ENCODE assay signal across 9 cellular contexts in the genomic region with DNA sequence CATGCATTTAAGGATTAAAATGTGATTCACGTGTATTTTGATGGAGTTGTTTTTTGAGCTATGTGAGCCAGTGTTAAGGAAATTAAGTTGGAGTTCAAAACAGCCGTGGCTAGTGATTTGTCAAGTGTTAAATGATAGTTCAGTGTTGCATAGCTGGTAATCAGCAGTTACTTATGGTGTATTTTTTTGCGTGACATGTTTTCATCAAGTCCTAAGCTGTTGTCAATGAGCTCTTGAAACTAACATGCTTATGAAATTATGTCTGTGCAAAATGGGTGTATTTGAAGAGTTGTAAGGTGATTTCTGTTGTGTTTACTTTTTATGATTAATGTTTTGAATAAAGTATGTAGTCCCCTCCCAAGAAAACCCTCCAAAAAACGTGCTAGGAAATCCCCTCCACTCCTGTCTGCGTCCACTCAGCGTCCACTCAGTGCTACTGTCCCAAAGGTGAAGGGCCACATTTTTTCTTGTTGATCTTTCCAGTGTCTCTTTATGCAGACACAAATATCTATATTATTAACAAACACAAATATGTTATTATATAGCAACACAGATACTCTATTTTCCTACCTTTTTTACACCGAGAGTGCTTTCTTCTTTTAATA. TPM values are rescaled to one million over a fixed set of nuclear protein-coding genes. Genes with fewer than 3 reads are reported as not detected.
DNase-seq lines count a peak whose midpoint lies in the region; ATAC-seq and TF ChIP-seq lines count a peak whose summit lies in the region.
"Had no signal": no experiment of that assay in that cellular context is flagged by ENCODE, and none has a peak within 500 bp of the region (broad histone marks: within the 10 kb centered on the region; RNA-seq: fewer than 3 reads in every experiment).

No MANE protein-coding gene starts in this region.

- H3K4me1 ChIP-seq in sigmoid colon = peaks cover 0 to 65% (median 39%) of the 10 kb centered on the region in 4 donors

- H3K9me3 ChIP-seq in sigmoid colon = no peaks in the 10 kb centered on the region

- no peak for TF ChIP-seq POLR2A in NB4 (IDR thresholded peaks at IDR 0.05; ENCODE audit: extremely low read depth, insufficient read length)
- no peak for TF ChIP-seq POLR2A in sigmoid colon (IDR thresholded peaks at IDR 0.05)

- TF ChIP-seq CTCF in NB4 (IDR thresholded peaks at IDR 0.05; ENCODE audit: low read depth, low read length) (no peak), epithelial cell of proximal tubule (conservative IDR thresholded peaks at IDR 0.05; ENCODE audit: low read depth, low read length) (no peak), sigmoid colon (IDR thresholded peaks at IDR 0.05) (no peak)

- intact Hi-C loops in sigmoid colon (cut with DNase I) = loop anchor here (5.0 kb wide), 1 partner anchor 218 kb away; no protein-coding TSS in a partner anchor

- ATAC-seq in left lobe of liver (no peak), HG03039 (IDR thresholded peaks at IDR 0.05; ENCODE audit: unreplicated experiment) (no peak), HG02759 (IDR thresholded peaks at IDR 0.05; ENCODE audit: unreplicated experiment) (no peak)

- peak overlapping the region; percentile 32 to 78 (median 65) for H3K27ac ChIP-seq in sigmoid colon

- 52 to 54% methylated on average over 7 of the region's 7 CpGs for WGBS in sigmoid colon, 2 donors

- peak; percentile 60 for DNase-seq in ELR (ENCODE audit: low read depth)
- no peak for DNase-seq in NB4 (ENCODE audit: low read depth)
- DNase-seq in epithelial cell of proximal tubule (ENCODE audit: low read depth) = no peak
- DNase-seq in sigmoid colon = no peak
- DNase-seq in left lobe of liver (ENCODE audit: low spot score) = no peak
- DNase-seq in dedifferentiated amniotic fluid mesenchymal stem cell (ENCODE audit: extremely low spot score) = no peak
- DNase-seq: NCI-H1930 had no signal

- no peaks in the 10 kb centered on the region for H3K27me3 ChIP-seq in sigmoid colon

- no peaks in the 10 kb centered on the region for H3K36me3 ChIP-seq in sigmoid colon

- TF ChIP-seq EP300 in sigmoid colon (IDR thresholded peaks at IDR 0.05) = no peak

- peak overlapping the region; percentile 30 for H3K4me3 ChIP-seq in NB4 (ENCODE audit: low read depth, low read length)
- peak overlapping the region; percentile 14 for H3K4me3 ChIP-seq in epithelial cell of proximal tubule (ENCODE audit: low read depth, low read length)
- peak overlapping the region in 1 of 4 donors; percentile 13 for H3K4me3 ChIP-seq in sigmoid colon

RNA-seq across cellular contexts. Expression of a gene that starts 30.0 kb away (rescaled TPM):
- 73.4 and 85.8 TPM in 2 replicates for total RNA-seq in epithelial cell of proximal tubule
- total RNA-seq in sigmoid colon = 10 to 100 TPM; 43.9 to 64.3 (median 53.1) TPM
- 10 to 100 TPM; 17.1 to 36.7 (median 31.2) TPM for polyA plus RNA-seq in sigmoid colon
- total RNA-seq in left lobe of liver = 33.8 TPM
